ENCODE assay signal across 1 cellular context in genomic region chrX:150568320-150569154, GRCh38.
TF ChIP-seq lines count a peak whose summit lies in the region.

Gene MTM1 (plus strand): TSS chrX:150568621. CDS start chrX:150592615, 23,994 bp downstream.

TF ChIP-seq in HepG2, 621 proteins besides CTCF, POLR2A, EP300 and RAD21 (continued from another document):
- peak; percentile 57; the same call in 1 of the 2 replicates for TF ChIP-seq SAP130 (CRISPR knock-in tag; IDR thresholded peaks at IDR 0.05; ENCODE audit: low read depth)
- no peak for TF ChIP-seq MTA1 (CRISPR knock-in tag; IDR thresholded peaks at IDR 0.05; ENCODE audit: borderline replicate concordance)
- TF ChIP-seq KMT2B (CRISPR knock-in tag; IDR thresholded peaks at IDR 0.05), result no peak; the same call in 1 of the 2 replicates
- no peak for TF ChIP-seq ZNF503 (CRISPR knock-in tag; IDR thresholded peaks at IDR 0.05)
- no peak for TF ChIP-seq ZNF605 (CRISPR knock-in tag; IDR thresholded peaks at IDR 0.05)
- no peak for TF ChIP-seq ZIK1 (CRISPR knock-in tag; IDR thresholded peaks at IDR 0.05; ENCODE audit: borderline replicate concordance, low read depth)
- no peak for TF ChIP-seq ZNF530 (CRISPR knock-in tag; IDR thresholded peaks at IDR 0.05; ENCODE audit: low read depth)
- no peak for TF ChIP-seq LRRFIP1 (CRISPR knock-in tag; conservative IDR thresholded peaks at IDR 0.05)
- TF ChIP-seq RNF2 (conservative IDR thresholded peaks at IDR 0.05; ENCODE audit: low read depth), result no peak
- no peak for TF ChIP-seq SP1 (IDR thresholded peaks at IDR 0.05)
- peak; percentile 54; the same call in 1 of the 2 replicates for TF ChIP-seq SP1 (CRISPR knock-in tag; IDR thresholded peaks at IDR 0.05)
- no peak for TF ChIP-seq ZNF354B (CRISPR knock-in tag; IDR thresholded peaks at IDR 0.05)
- TF ChIP-seq ZBTB25 (CRISPR knock-in tag; IDR thresholded peaks at IDR 0.05), result no peak; the same call in 1 of the 2 replicates
- peak; percentile 70 for TF ChIP-seq NFYC (CRISPR knock-in tag; IDR thresholded peaks at IDR 0.05)
- no peak for TF ChIP-seq ZNF367 (CRISPR knock-in tag; IDR thresholded peaks at IDR 0.05; ENCODE audit: borderline replicate concordance)
- no peak for TF ChIP-seq CHD4 (IDR thresholded peaks at IDR 0.05; ENCODE audit: borderline replicate concordance, low read length)
- TF ChIP-seq SSRP1 (CRISPR knock-in tag; IDR thresholded peaks at IDR 0.05), result no peak
- TF ChIP-seq GMEB1 (CRISPR knock-in tag; IDR thresholded peaks at IDR 0.05; ENCODE audit: borderline replicate concordance), result peak; percentile 66; the same call in 1 of the 2 replicates
- no peak for TF ChIP-seq MAX (IDR thresholded peaks at IDR 0.05)
- no peak for TF ChIP-seq CC2D1A (CRISPR knock-in tag; IDR thresholded peaks at IDR 0.05)
- 0 out of 2 replicates have a peak, but pooled peaks have one; percentile 27 for TF ChIP-seq CCDC6 (CRISPR knock-in tag; IDR thresholded peaks at IDR 0.05)
- no peak for TF ChIP-seq PREB (CRISPR knock-in tag; IDR thresholded peaks at IDR 0.05)
- TF ChIP-seq TBX2 (CRISPR knock-in tag; IDR thresholded peaks at IDR 0.05; ENCODE audit: borderline replicate concordance), result 0 out of 2 replicates have a peak, but pooled peaks have one; percentile 4
- TF ChIP-seq USF2 (IDR thresholded peaks at IDR 0.05; ENCODE audit: low read depth, low read length), result peak; percentile 77
- peak; percentile 86 for TF ChIP-seq USF2 (CRISPR knock-in tag; IDR thresholded peaks at IDR 0.05; ENCODE audit: borderline replicate concordance)
- TF ChIP-seq WIZ (CRISPR knock-in tag; IDR thresholded peaks at IDR 0.05), result no peak
- no peak for TF ChIP-seq PAWR (CRISPR knock-in tag; IDR thresholded peaks at IDR 0.05; ENCODE audit: borderline replicate concordance)
- TF ChIP-seq ZMYM4 (CRISPR knock-in tag; IDR thresholded peaks at IDR 0.05), result peak; percentile 20; the same call in 1 of the 2 replicates
- no peak for TF ChIP-seq JUN (CRISPR knock-in tag; IDR thresholded peaks at IDR 0.05)
- TF ChIP-seq NFYB (CRISPR knock-in tag; IDR thresholded peaks at IDR 0.05), result peak; percentile 61
- TF ChIP-seq GTF2F1 (IDR thresholded peaks at IDR 0.05; ENCODE audit: low read length), result no peak
- TF ChIP-seq PLRG1 (conservative IDR thresholded peaks at IDR 0.05), result no peak
- TF ChIP-seq AGO1 (IDR thresholded peaks at IDR 0.05; ENCODE audit: low read depth, low read length, poor library complexity, severe bottlenecking), result no peak
- TF ChIP-seq THAP8 (CRISPR knock-in tag; IDR thresholded peaks at IDR 0.05; ENCODE audit: borderline replicate concordance), result no peak
- TF ChIP-seq MLXIP (CRISPR knock-in tag; IDR thresholded peaks at IDR 0.05; ENCODE audit: borderline replicate concordance), result no peak
- peak; percentile 79 for TF ChIP-seq ELF1 (CRISPR knock-in tag; IDR thresholded peaks at IDR 0.05)
- no peak for TF ChIP-seq PTBP1 (IDR thresholded peaks at IDR 0.05; ENCODE audit: low read depth, low read length, poor library complexity, severe bottlenecking)
- no peak for TF ChIP-seq ZNF296 (CRISPR knock-in tag; conservative IDR thresholded peaks at IDR 0.05)
- no peak for TF ChIP-seq ZNF460 (CRISPR knock-in tag; IDR thresholded peaks at IDR 0.05; ENCODE audit: borderline replicate concordance)
- TF ChIP-seq ZNF549 (CRISPR knock-in tag; IDR thresholded peaks at IDR 0.05), result no peak
- TF ChIP-seq AGO2 (optimal IDR thresholded peaks at IDR 0.05; ENCODE audit: low read depth, low read length), result peak; percentile 58
- TF ChIP-seq ZNF510 (CRISPR knock-in tag; IDR thresholded peaks at IDR 0.05; ENCODE audit: low read depth), result no peak
- TF ChIP-seq ZNF441 (CRISPR knock-in tag; IDR thresholded peaks at IDR 0.05; ENCODE audit: borderline replicate concordance), result 0 out of 2 replicates have a peak, but pooled peaks have one; percentile 28
- peak; percentile 42 for TF ChIP-seq SP5 (CRISPR knock-in tag; IDR thresholded peaks at IDR 0.05; ENCODE audit: borderline replicate concordance, low read depth)
- no peak for TF ChIP-seq ADNP (CRISPR knock-in tag; IDR thresholded peaks at IDR 0.05)
- TF ChIP-seq GABPB1 (CRISPR knock-in tag; IDR thresholded peaks at IDR 0.05), result peak; percentile 89
- 0 out of 2 replicates have a peak, but pooled peaks have one; percentile 24 for TF ChIP-seq ARNT2 (CRISPR knock-in tag; IDR thresholded peaks at IDR 0.05; ENCODE audit: low read depth)
- TF ChIP-seq RBM22 (optimal IDR thresholded peaks at IDR 0.05; ENCODE audit: low read length), result no peak
- no peak for TF ChIP-seq ZNF337 (CRISPR knock-in tag; IDR thresholded peaks at IDR 0.05; ENCODE audit: borderline replicate concordance, low read depth)
